In the genomic region with DNA sequence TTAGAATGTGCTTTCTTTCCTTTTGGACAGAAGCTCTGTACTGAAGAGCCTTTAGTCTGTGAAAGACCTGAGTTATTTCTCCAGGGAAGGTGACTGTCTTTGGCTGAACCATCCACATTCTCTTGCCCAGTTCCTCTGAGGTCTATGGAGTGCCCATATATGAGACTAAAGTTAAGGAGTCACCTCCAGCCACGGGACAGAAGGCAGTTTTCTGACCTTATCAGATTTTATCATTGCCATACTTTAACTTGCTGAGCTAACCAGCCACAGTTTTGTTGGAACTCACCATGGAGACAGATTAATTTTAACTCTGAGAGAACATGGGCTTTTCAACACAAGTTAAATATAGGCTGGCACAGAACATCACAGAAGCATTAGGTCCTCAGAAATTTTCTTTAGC, we compare ENCODE assay signal across 18 cellular contexts. TPM values are rescaled to one million over a fixed set of nuclear protein-coding genes. Genes with fewer than 3 reads are reported as not detected.
DNase-seq lines count a peak whose midpoint lies in the region; ATAC-seq and TF ChIP-seq lines count a peak whose summit lies in the region.
"Had no signal": no experiment of that assay in that cellular context is flagged by ENCODE, and none has a peak within 500 bp of the region (broad histone marks: within the 10 kb centered on the region; RNA-seq: fewer than 3 reads in every experiment).

No MANE protein-coding gene starts in this region.

- H3K27me3 Mint-ChIP-seq in nephron (ENCODE audit: low read depth) = no peaks in the 10 kb centered on the region
- H3K27me3 Mint-ChIP-seq in activated T-helper 17 cell treated with anti-CD3 and anti-CD28 coated beads, Interleukin-2, amount 50 U/mL, for 72 hours = no peaks in the 10 kb centered on the region
- H3K27me3 Mint-ChIP-seq: CD4-positive, CD25-positive, alpha-beta regulatory T cell; CD8-positive, alpha-beta memory T cell had no signal

- H3K4me1 Mint-ChIP-seq in nephron = peaks cover 23% of the 10 kb centered on the region
- H3K4me1 Mint-ChIP-seq in activated T-helper 17 cell treated with anti-CD3 and anti-CD28 coated beads, Interleukin-2, amount 50 U/mL, for 72 hours = no peaks in the 10 kb centered on the region
- H3K4me1 Mint-ChIP-seq: CD8-positive, alpha-beta memory T cell had no signal

- H3K36me3 ChIP-seq in cardiac muscle cell (no peaks in the 10 kb centered on the region), right atrium auricular region (no peaks in the 10 kb centered on the region), heart right ventricle (no peaks in the 10 kb centered on the region)
- H3K36me3 ChIP-seq: BE2C had no signal

- H3K36me3 Mint-ChIP-seq in nephron (ENCODE audit: low read depth) = no peaks in the 10 kb centered on the region
- H3K36me3 Mint-ChIP-seq in activated T-helper 17 cell treated with anti-CD3 and anti-CD28 coated beads, Interleukin-2, amount 50 U/mL, for 72 hours (ENCODE audit: low read depth) = no peaks in the 10 kb centered on the region
- H3K36me3 Mint-ChIP-seq: CD4-positive, CD25-positive, alpha-beta regulatory T cell; CD8-positive, alpha-beta memory T cell had no signal

- H3K27ac Mint-ChIP-seq in nephron = peak overlapping the region; percentile 37 to 64 (median 50)
- H3K27ac Mint-ChIP-seq in activated T-helper 17 cell treated with anti-CD3 and anti-CD28 coated beads, Interleukin-2, amount 50 U/mL, for 72 hours = no peak overlapping the region
- H3K27ac Mint-ChIP-seq: CD4-positive, CD25-positive, alpha-beta regulatory T cell; CD8-positive, alpha-beta memory T cell; H9 had no signal

- intact Hi-C loops in heart right ventricle (cut with DNase I) = loop anchor here in 1 of 10 donors (5.0 kb wide), 1 partner anchor 234 kb away; no protein-coding TSS in a partner anchor

- H3K4me3 Mint-ChIP-seq in nephron = no peak overlapping the region
- H3K4me3 Mint-ChIP-seq in activated T-helper 17 cell treated with anti-CD3 and anti-CD28 coated beads, Interleukin-2, amount 50 U/mL, for 72 hours = no peak overlapping the region
- H3K4me3 Mint-ChIP-seq: CD4-positive, CD25-positive, alpha-beta regulatory T cell; CD8-positive, alpha-beta memory T cell; H9 had no signal

- H3K9me3 ChIP-seq in cardiac muscle cell (ENCODE audit: low read depth) (no peaks in the 10 kb centered on the region), right atrium auricular region (no peaks in the 10 kb centered on the region), heart right ventricle (no peaks in the 10 kb centered on the region)
- H3K9me3 ChIP-seq: BE2C had no signal

- H3K4me3 ChIP-seq in cardiac muscle cell = no peak overlapping the region
- no peak overlapping the region for H3K4me3 ChIP-seq in right atrium auricular region
- H3K4me3 ChIP-seq in heart right ventricle = no peak overlapping the region

- H3K27ac ChIP-seq in cardiac muscle cell (peak overlapping the region; percentile 82), right atrium auricular region (peak overlapping the region in 1 of 2 donors; percentile 80), heart right ventricle (peak overlapping the region in 9 of 10 donors; percentile 18 to 70 (median 65))

- no peaks in the 10 kb centered on the region for H3K9me3 Mint-ChIP-seq in nephron
- H3K9me3 Mint-ChIP-seq in activated T-helper 17 cell treated with anti-CD3 and anti-CD28 coated beads, Interleukin-2, amount 50 U/mL, for 72 hours = no peaks in the 10 kb centered on the region

- no peak for TF ChIP-seq CTCF in cardiac muscle cell (IDR thresholded peaks at IDR 0.05; ENCODE audit: low read depth, low read length)
- TF ChIP-seq CTCF in right atrium auricular region (IDR thresholded peaks at IDR 0.05) = no peak
- no peak for TF ChIP-seq CTCF in heart right ventricle (IDR thresholded peaks at IDR 0.05)
- no peak for TF ChIP-seq CTCF in nephron (IDR thresholded peaks at IDR 0.05; ENCODE audit: unreplicated experiment in 3 of 3)

- WGBS in heart right ventricle, 2 donors = 15 to 21% methylated on average over 1 of the region's 1 CpG

- peak; percentile 25 to 83 (median 66) for ATAC-seq in heart right ventricle
- no peak for ATAC-seq in activated T-helper 17 cell treated with anti-CD3 and anti-CD28 coated beads, Interleukin-2, amount 50 U/mL, for 72 hours (replicated peaks)

- no peak for DNase-seq in cardiac muscle cell (ENCODE audit: low read depth in 1 of 2, low spot score in 1 of 2)
- DNase-seq in right atrium auricular region (ENCODE audit: low spot score) = no peak
- DNase-seq in heart right ventricle = no peak
- no peak for DNase-seq in activated T-cell treated with anti-CD3 and anti-CD28 coated beads, Interleukin-2, amount 50 U/mL, for 1 hour
- no peak for DNase-seq in GDM1 (lab: John Stamatoyannopoulos, UW)
- DNase-seq: BE2C; C1 segment of cervical spinal cord; CD4-positive, CD25-positive, alpha-beta regulatory T cell; CD8-positive, alpha-beta memory T cell; COR-L47; DMS 273 treated with DMSO at 0.1 percent for 48 hours; DMS53; DND-41; EL; H9 had no signal

- H3K27me3 ChIP-seq in cardiac muscle cell (no peaks in the 10 kb centered on the region), right atrium auricular region (no peaks in the 10 kb centered on the region), heart right ventricle (no peaks in the 10 kb centered on the region)
- H3K27me3 ChIP-seq: BE2C had no signal

- peaks cover 31% of the 10 kb centered on the region for H3K4me1 ChIP-seq in cardiac muscle cell (ENCODE audit: low read depth)
- H3K4me1 ChIP-seq in right atrium auricular region = no peaks in the 10 kb centered on the region
- peaks cover 0 to 7% (median 0%) of the 10 kb centered on the region in 9 donors for H3K4me1 ChIP-seq in heart right ventricle
- H3K4me1 ChIP-seq: BE2C had no signal

RNA-seq across cellular contexts. Expression of a gene that starts 26.3 kb away (rescaled TPM):
- total RNA-seq in cardiac muscle cell (3.2 and 4.1 TPM in 2 replicates), right atrium auricular region (1 to 10 TPM; 1.2 to 3.0 TPM), heart right ventricle (1 to 10 TPM; 1.3 to 6.3 (median 3.0) TPM)
- polyA plus RNA-seq in cardiac muscle cell (4.2 and 7.3 TPM in 2 replicates), heart right ventricle (under 1 TPM; 0.13 to 0.59 TPM)
- not detected for total RNA-seq in activated T-helper 17 cell treated with anti-CD3 and anti-CD28 coated beads, Interleukin-2, amount 50 U/mL, for 72 hours
- total RNA-seq: CD4-positive, CD25-positive, alpha-beta regulatory T cell; CD8-positive, alpha-beta memory T cell; G401 had no signal
- polyA plus RNA-seq: CD4-positive, CD25-positive, alpha-beta regulatory T cell; CD8-positive, alpha-beta memory T cell had no signal
